In genomic region chr1:224565611-224566406, GRCh38 we compare ENCODE assay signal across 18 cellular contexts. TPM values are rescaled to one million over a fixed set of nuclear protein-coding genes. Genes with fewer than 3 reads are reported as not detected.
DNase-seq lines count a peak whose midpoint lies in the region; ATAC-seq and TF ChIP-seq lines count a peak whose summit lies in the region.
"Had no signal": no experiment of that assay in that cellular context is flagged by ENCODE, and none has a peak within 500 bp of the region (broad histone marks: within the 10 kb centered on the region; RNA-seq: fewer than 3 reads in every experiment).

No MANE protein-coding gene starts in this region.

- H3K4me1 Mint-ChIP-seq in Calu3 (ENCODE audit: low read depth, unreplicated experiment) = peaks cover 20% of the 10 kb centered on the region
- peaks cover 0 to 2% (median 0%) of the 10 kb centered on the region in 7 donors for H3K4me1 Mint-ChIP-seq in naive thymus-derived CD4-positive, alpha-beta T cell
- H3K4me1 Mint-ChIP-seq: activated naive CD8-positive, alpha-beta T cell treated with anti-CD3 and anti-CD28 coated beads, Interleukin-2, amount 50 U/mL, for 24 hours; B cell; immature natural killer cell; neural progenitor cell had no signal

- ATAC-seq in naive thymus-derived CD4-positive, alpha-beta T cell = peak; percentile 41
- no peak for ATAC-seq in HG02642 (IDR thresholded peaks at IDR 0.05; ENCODE audit: poor library complexity, unreplicated experiment)
- no peak for ATAC-seq in GM19351 (IDR thresholded peaks at IDR 0.05; ENCODE audit: unreplicated experiment)

- peak overlapping the region; percentile 30 for H3K27ac ChIP-seq in brain microvascular endothelial cell
- no peak overlapping the region for H3K27ac ChIP-seq in naive thymus-derived CD4-positive, alpha-beta T cell (ENCODE audit: low read depth, low read length)
- H3K27ac ChIP-seq: neural progenitor cell, right atrium auricular region had no signal

- no peak for DNase-seq in Calu3
- DNase-seq in M059J (ENCODE audit: low read depth) = peak; percentile 57
- DNase-seq in brain microvascular endothelial cell = no peak
- DNase-seq in naive thymus-derived CD4-positive, alpha-beta T cell = no peak
- no peak for DNase-seq in mesenteric fat pad (ENCODE audit: low spot score)
- no peak for DNase-seq in NCI-H2171 (lab: John Stamatoyannopoulos, UW)
- DNase-seq: activated naive CD8-positive, alpha-beta T cell treated with anti-CD3 and anti-CD28 coated beads, Interleukin-2, amount 50 U/mL, for 24 hours; activated T-cell treated with anti-CD3 and anti-CD28 coated beads, Interleukin-2, amount 50 U/mL, for 1 hour; cerebellar nuclear complex; immature natural killer cell; mesendoderm; NCI-H1048; T-helper 9 cell had no signal

- no peaks in the 10 kb centered on the region for H3K9me3 ChIP-seq in naive thymus-derived CD4-positive, alpha-beta T cell (ENCODE audit: control insufficient read depth in 2 of 3, low read length in 3 of 3)
- H3K9me3 ChIP-seq: right atrium auricular region had no signal

- H3K36me3 ChIP-seq in brain microvascular endothelial cell (replicated peaks) = no peaks in the 10 kb centered on the region
- no peaks in the 10 kb centered on the region for H3K36me3 ChIP-seq in naive thymus-derived CD4-positive, alpha-beta T cell (ENCODE audit: control insufficient read depth in 2 of 3, insufficient read depth in 3 of 3, low read length in 3 of 3)
- H3K36me3 ChIP-seq: neural progenitor cell, right atrium auricular region had no signal

- no peaks in the 10 kb centered on the region for H3K27me3 Mint-ChIP-seq in Calu3 (ENCODE audit: unreplicated experiment)
- H3K27me3 Mint-ChIP-seq in naive thymus-derived CD4-positive, alpha-beta T cell = peaks cover 0 to 6% (median 0%) of the 10 kb centered on the region in 5 donors
- H3K27me3 Mint-ChIP-seq: B cell had no signal

- no peaks in the 10 kb centered on the region for H3K27me3 ChIP-seq in brain microvascular endothelial cell (replicated peaks)
- no peaks in the 10 kb centered on the region for H3K27me3 ChIP-seq in naive thymus-derived CD4-positive, alpha-beta T cell (ENCODE audit: control insufficient read depth in 2 of 2, insufficient read depth in 2 of 2, low read length in 2 of 2)
- H3K27me3 ChIP-seq: neural progenitor cell, right atrium auricular region had no signal

- BruUV-seq in Calu3 (replicated peaks; lab: Mats Ljungman, UMichigan) = no TSS peak

- H3K36me3 Mint-ChIP-seq in Calu3 (ENCODE audit: insufficient read depth, unreplicated experiment) = no peaks in the 10 kb centered on the region
- H3K36me3 Mint-ChIP-seq in naive thymus-derived CD4-positive, alpha-beta T cell = peaks cover 0 to 3% (median 0%) of the 10 kb centered on the region in 5 donors
- H3K36me3 Mint-ChIP-seq: immature natural killer cell, neural progenitor cell had no signal

- intact Hi-C loops in Calu3 (cut with micrococcal nuclease; ENCODE audit: unreplicated experiment) = no loop called here
- intact Hi-C loops in naive thymus-derived CD4-positive, alpha-beta T cell (cut with micrococcal nuclease) = no loop called here

- peak overlapping the region; percentile 21 for H3K27ac Mint-ChIP-seq in Calu3 (ENCODE audit: unreplicated experiment)
- no peak overlapping the region for H3K27ac Mint-ChIP-seq in naive thymus-derived CD4-positive, alpha-beta T cell
- H3K27ac Mint-ChIP-seq: activated naive CD8-positive, alpha-beta T cell treated with anti-CD3 and anti-CD28 coated beads, Interleukin-2, amount 50 U/mL, for 24 hours; B cell; immature natural killer cell; neural progenitor cell had no signal

- H3K4me3 Mint-ChIP-seq in Calu3 (ENCODE audit: low read depth, unreplicated experiment) = no peak overlapping the region
- H3K4me3 Mint-ChIP-seq in naive thymus-derived CD4-positive, alpha-beta T cell = no peak overlapping the region
- H3K4me3 Mint-ChIP-seq: activated naive CD8-positive, alpha-beta T cell treated with anti-CD3 and anti-CD28 coated beads, Interleukin-2, amount 50 U/mL, for 24 hours; B cell; immature natural killer cell; neural progenitor cell had no signal

- H3K4me1 ChIP-seq in naive thymus-derived CD4-positive, alpha-beta T cell (ENCODE audit: control insufficient read depth in 2 of 2, insufficient read depth in 2 of 2, low read length in 2 of 2) = no peaks in the 10 kb centered on the region
- H3K4me1 ChIP-seq: neural progenitor cell, right atrium auricular region had no signal

- CTCF ChIA-PET in Calu3 (lab: Charles Lee) = interaction anchor here (0.6 to 1.3 kb wide), 6 partner anchors 23 to 357 kb away, joined by 3 to 7 read pairs (median 4); no protein-coding TSS in a partner anchor
- CTCF ChIA-PET in naive thymus-derived CD4-positive, alpha-beta T cell (lab: Charles Lee) = interaction anchor here (0.6 kb wide), 1 partner anchor 913 kb away, joined by 5 read pairs; no protein-coding TSS in a partner anchor

- in situ Hi-C loops in brain microvascular endothelial cell (cut with HindIII; ENCODE audit: low pct_ligation_motif_present, low sequenced_read_pairs) = no loop called here

- POLR2A ChIA-PET in naive thymus-derived CD4-positive, alpha-beta T cell (lab: Charles Lee) = no interaction called here

- H3K9me3 Mint-ChIP-seq in Calu3 (ENCODE audit: low read depth, unreplicated experiment) = peaks cover 5% of the 10 kb centered on the region
- peaks cover 0 to 3% (median 0%) of the 10 kb centered on the region in 11 donors for H3K9me3 Mint-ChIP-seq in naive thymus-derived CD4-positive, alpha-beta T cell
- H3K9me3 Mint-ChIP-seq: immature natural killer cell had no signal

- no peak for TF ChIP-seq CTCF in Calu3 (IDR thresholded peaks at IDR 0.05; ENCODE audit: unreplicated experiment)
- TF ChIP-seq CTCF in brain microvascular endothelial cell (IDR thresholded peaks at IDR 0.05; ENCODE audit: low read depth, low read length, missing control alignments) = no peak

- no peak overlapping the region for H3K4me3 ChIP-seq in brain microvascular endothelial cell (ENCODE audit: low read depth, low read length)
- H3K4me3 ChIP-seq in naive thymus-derived CD4-positive, alpha-beta T cell (ENCODE audit: low read length) = no peak overlapping the region
- H3K4me3 ChIP-seq: neural progenitor cell, right atrium auricular region had no signal

RNA-seq across cellular contexts. Expression of gene CNIH3, which starts 50.3 kb away (rescaled TPM):
- total RNA-seq in Calu3 (2022) = 2.1 and 3.1 TPM in 2 replicates
- total RNA-seq in M059J (2014; rRNA removed; shearing (Covaris generic)) = 21.4 and 23.5 TPM in 2 replicates
- 1 to 10 TPM; 1.0 to 4.2 (median 2.2) TPM for total RNA-seq in naive thymus-derived CD4-positive, alpha-beta T cell
- 1 to 10 TPM; 1.2 TPM for polyA plus RNA-seq in naive thymus-derived CD4-positive, alpha-beta T cell
- 3.0 TPM for total RNA-seq in mesenteric fat pad
